Comparison of ENCODE assay signal across 8 cellular contexts in genomic region chrX:139844163-139844562, GRCh38.
DNase-seq lines count a peak whose midpoint lies in the region; ATAC-seq and TF ChIP-seq lines count a peak whose summit lies in the region.
"Had no signal": no experiment of that assay in that cellular context is flagged by ENCODE, and none has a peak within 500 bp of the region (broad histone marks: within the 10 kb centered on the region; RNA-seq: fewer than 3 reads in every experiment).

No MANE protein-coding gene starts in this region.

- H3K4me3 ChIP-seq in MG63 = no peak overlapping the region

- TF ChIP-seq POLR2A in GM18505 (IDR thresholded peaks at IDR 0.05; ENCODE audit: borderline replicate concordance, extremely low read depth, insufficient read depth, insufficient read length) = no peak

- intact Hi-C loops in left colon (cut with DNase I, micrococcal nuclease) = no loop called here

- DNase-seq in left colon = no peak
- DNase-seq in AG20443 (ENCODE audit: low spot score) = no peak
- DNase-seq in cortex of kidney (lab: John Stamatoyannopoulos, UW) = no peak
- DNase-seq in MG63 = no peak
- DNase-seq: NCI-H1694 had no signal

- no peaks in the 10 kb centered on the region for H3K9me3 ChIP-seq in MG63

- H3K36me3 ChIP-seq in MG63 = no peaks in the 10 kb centered on the region

- no peaks in the 10 kb centered on the region for H3K27me3 ChIP-seq in MG63

- ATAC-seq in GM18505 (IDR thresholded peaks at IDR 0.05; ENCODE audit: unreplicated experiment) = peak; percentile 85
- ATAC-seq in GM21529 (IDR thresholded peaks at IDR 0.05; ENCODE audit: unreplicated experiment) = peak; percentile 60
- ATAC-seq in HG03575 (IDR thresholded peaks at IDR 0.05; ENCODE audit: extremely low read depth, insufficient number of reproducible peaks, low FRiP score, unreplicated experiment) = peak; percentile 67
- peak; percentile 57 for ATAC-seq in left colon
